In genomic region chr14:62706217-62706616, GRCh38 we compare ENCODE assay signal across 18 cellular contexts.
DNase-seq lines count a peak whose midpoint lies in the region; ATAC-seq and TF ChIP-seq lines count a peak whose summit lies in the region.
"Had no signal": no experiment of that assay in that cellular context is flagged by ENCODE, and none has a peak within 500 bp of the region (broad histone marks: within the 10 kb centered on the region; RNA-seq: fewer than 3 reads in every experiment).

No MANE protein-coding gene starts in this region.

- H2AFZ ChIP-seq in PC-3 (ENCODE audit: low read length) (no peak overlapping the region), fibroblast of lung (ENCODE audit: low read length) (no peak overlapping the region), GM23248 (no peak overlapping the region)

- POLR2A ChIA-PET in PC-3 (lab: Charles Lee; ENCODE audit: unreplicated experiment): no interaction called here

- H3K27ac ChIP-seq in PC-3 (ENCODE audit: low read length): no peak overlapping the region
- H3K27ac ChIP-seq in fibroblast of lung (ENCODE audit: insufficient read depth, low read length): no peak overlapping the region
- no peak overlapping the region for H3K27ac ChIP-seq in GM23248

- BruUV-seq in PC-3 (replicated peaks; lab: Mats Ljungman, UMichigan): no TSS peak

- ATAC-seq in PC-3 (peak; percentile 90), GM21360 (IDR thresholded peaks at IDR 0.05; ENCODE audit: unreplicated experiment) (no peak), GM18873 (IDR thresholded peaks at IDR 0.05; ENCODE audit: low FRiP score, unreplicated experiment) (no peak)
- ATAC-seq: HepG2 had no signal

- CTCF ChIA-PET in PC-3 (lab: Charles Lee): no interaction called here

- 6 to 8% methylated on average over 2 of the region's 2 CpGs for WGBS in GM23248 (ENCODE audit: low coverage in 1 of 2, low lambda C conversion rate in 2 of 2, missing lambda C conversion rate in 2 of 2), 2 experiments

- DNase-seq in DMS53 (lab: John Stamatoyannopoulos, UW) (peak; percentile 37), PC-3 (peak; percentile 7), fibroblast of lung (ENCODE audit: low read depth in 2 of 2) (peak; percentile 14 to 20), NCI-H1694 (lab: John Stamatoyannopoulos, UW) (no peak), GM23248 (no peak)
- DNase-seq: ACHN; BE2C; C1 segment of cervical spinal cord; Caco-2; CD4-positive, CD25-positive, alpha-beta regulatory T cell; CD8-positive, alpha-beta memory T cell; DMS79 treated with DMSO at 0.1 percent for 48 hours; GF-D8; H9; KG1 had no signal

- H4K20me1 ChIP-seq in PC-3 (ENCODE audit: low read length): no peaks in the 10 kb centered on the region
- H4K20me1 ChIP-seq in fibroblast of lung (ENCODE audit: control insufficient read depth, extremely low read depth, insufficient read depth, low read length): no peaks in the 10 kb centered on the region
- no peaks in the 10 kb centered on the region for H4K20me1 ChIP-seq in GM23248 (ENCODE audit: insufficient read depth)

- H3K9ac ChIP-seq in PC-3 (ENCODE audit: low read length) (no peak overlapping the region), fibroblast of lung (ENCODE audit: insufficient read depth, low read length) (no peak overlapping the region), GM23248 (no peak overlapping the region)

- no peak for TF ChIP-seq CTCF in PC-3 (conservative IDR thresholded peaks at IDR 0.05; ENCODE audit: low read depth, low read length)
- no peak for TF ChIP-seq CTCF in fibroblast of lung (conservative IDR thresholded peaks at IDR 0.05 in 1 of 2, IDR thresholded peaks at IDR 0.05 in 1 of 2; ENCODE audit: low read depth in 1 of 2, low read length in 2 of 2)

- in situ Hi-C loops in GM23248 (cut with MboI): no loop called here

- no peaks in the 10 kb centered on the region for H3K9me2 ChIP-seq in PC-3 (replicated peaks; ENCODE audit: low read length)
- no peaks in the 10 kb centered on the region for H3K9me2 ChIP-seq in GM23248 (ENCODE audit: insufficient read depth)

- no peaks in the 10 kb centered on the region for H3K4me1 ChIP-seq in PC-3 (ENCODE audit: insufficient read depth, low read length)
- no peaks in the 10 kb centered on the region for H3K4me1 ChIP-seq in fibroblast of lung (ENCODE audit: control insufficient read depth, extremely low read depth, insufficient read depth, low read length)
- no peaks in the 10 kb centered on the region for H3K4me1 ChIP-seq in GM23248 (ENCODE audit: insufficient read depth)
- H3K4me1 ChIP-seq: BE2C had no signal

- H3K27me3 ChIP-seq in PC-3 (ENCODE audit: low read length): peaks cover 18% of the 10 kb centered on the region; the same call in 1 of the 2 replicates
- H3K27me3 ChIP-seq in fibroblast of lung (ENCODE audit: control insufficient read depth, insufficient read depth, low read length): no peaks in the 10 kb centered on the region
- no peaks in the 10 kb centered on the region for H3K27me3 ChIP-seq in GM23248 (replicated peaks; ENCODE audit: insufficient read depth)
- H3K27me3 ChIP-seq: BE2C had no signal

- H3K79me2 ChIP-seq in PC-3 (ENCODE audit: low read length) (no peaks in the 10 kb centered on the region), fibroblast of lung (ENCODE audit: control insufficient read depth, insufficient read depth, low read length) (no peaks in the 10 kb centered on the region), GM23248 (ENCODE audit: insufficient read depth) (no peaks in the 10 kb centered on the region)

- no peaks in the 10 kb centered on the region for H3K36me3 ChIP-seq in PC-3 (ENCODE audit: low read depth, low read length)
- no peaks in the 10 kb centered on the region for H3K36me3 ChIP-seq in fibroblast of lung (ENCODE audit: control insufficient read depth, insufficient read depth, low read length)
- no peaks in the 10 kb centered on the region for H3K36me3 ChIP-seq in GM23248 (ENCODE audit: low read depth)
- H3K36me3 ChIP-seq: BE2C had no signal

- H3K9me3 ChIP-seq in PC-3 (ENCODE audit: low read length) (no peaks in the 10 kb centered on the region), fibroblast of lung (ENCODE audit: control insufficient read depth, insufficient read depth, low read depth, low read length) (no peaks in the 10 kb centered on the region), GM23248 (ENCODE audit: low read depth) (no peaks in the 10 kb centered on the region)
- H3K9me3 ChIP-seq: BE2C had no signal

- H3K4me2 ChIP-seq in PC-3 (ENCODE audit: low read length) (no peak overlapping the region), fibroblast of lung (ENCODE audit: extremely low read depth, insufficient read depth, low read length) (no peak overlapping the region), GM23248 (ENCODE audit: unreplicated experiment) (no peak overlapping the region)

- intact Hi-C loops in PC-3 (cut with micrococcal nuclease): loop anchor here (1.0 kb wide), 1 partner anchor 14 kb away; no protein-coding TSS in a partner anchor

- H3F3A ChIP-seq in PC-3 (ENCODE audit: low read length, unreplicated experiment) (no peaks in the 10 kb centered on the region), GM23248 (ENCODE audit: insufficient read depth) (no peaks in the 10 kb centered on the region)

- H3K4me3 ChIP-seq in PC-3 (ENCODE audit: low read length) (no peak overlapping the region), fibroblast of lung (replicated peaks in 1 of 4; ENCODE audit: control extremely low read depth in 1 of 4, insufficient read depth in 1 of 4, low read depth in 3 of 4, low read length in 4 of 4) (no peak overlapping the region), GM23248 (no peak overlapping the region)

Comparison
In these comparisons a context has a peak if more than half of its experiments do, and no peak if none do; other contexts are left out.
1. DNase-seq: peak in DMS53 (single experiment), PC-3 (single experiment) and fibroblast of lung (2 of 2); none in NCI-H1694 (single experiment) and GM23248 (single experiment).